Comparison of ENCODE assay signal across 8 cellular contexts in the genomic region with DNA sequence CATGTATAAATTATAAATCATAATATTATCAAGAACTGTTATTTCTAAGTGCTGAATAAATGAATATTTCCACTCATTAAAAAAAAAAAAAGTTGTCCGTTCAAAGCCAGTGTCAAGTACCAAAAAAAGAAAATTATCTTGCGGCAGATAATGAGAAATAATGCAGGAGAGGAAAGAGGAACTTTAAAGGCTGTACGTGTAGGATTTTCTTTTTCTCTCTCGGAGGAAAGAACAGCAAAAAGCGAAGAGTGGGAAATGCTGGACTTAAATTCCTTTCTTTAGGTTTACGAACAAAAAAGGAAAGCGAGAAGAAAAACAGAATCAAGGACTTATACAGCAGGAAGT. TPM values are rescaled to one million over a fixed set of nuclear protein-coding genes. Genes with fewer than 3 reads are reported as not detected.
A peak's percentile ranks its signal among the peaks of the same experiment; 100 is the strongest.
DNase-seq lines count a peak whose midpoint lies in the region; ATAC-seq and TF ChIP-seq lines count a peak whose summit lies in the region.

No MANE protein-coding gene starts in this region.

- no peak for TF ChIP-seq CTCF in left ventricle myocardium inferior (IDR thresholded peaks at IDR 0.05; ENCODE audit: borderline replicate concordance)
- no peak for TF ChIP-seq CTCF in brain (conservative IDR thresholded peaks at IDR 0.05)
- TF ChIP-seq CTCF in vagina (IDR thresholded peaks at IDR 0.05), result no peak
- no peak for TF ChIP-seq CTCF in mucosa of descending colon (IDR thresholded peaks at IDR 0.05)

- H3K9me3 ChIP-seq in left ventricle myocardium inferior (replicated peaks), result peaks cover 6% of the 10 kb centered on the region
- no peaks in the 10 kb centered on the region for H3K9me3 ChIP-seq in vagina
- H3K9me3 ChIP-seq in mucosa of descending colon, result no peaks in the 10 kb centered on the region

- H3K4me3 Mint-ChIP-seq in brain, result peak overlapping the region; percentile 85 to 91 (median 87)

- H3K27me3 ChIP-seq in left ventricle myocardium inferior (ENCODE audit: low read depth), result no peaks in the 10 kb centered on the region
- H3K27me3 ChIP-seq in mesendoderm (ENCODE audit: insufficient read depth, low read length, poor library complexity), result no peaks in the 10 kb centered on the region
- H3K27me3 ChIP-seq in vagina, result no peaks in the 10 kb centered on the region

- peak overlapping the region; percentile 87 for H4K5ac ChIP-seq in mesendoderm (ENCODE audit: low read length)

- H4K8ac ChIP-seq in mesendoderm (ENCODE audit: low read depth, low read length), result no peak overlapping the region

- H3K4me1 ChIP-seq in left ventricle myocardium inferior, result peaks cover 13% of the 10 kb centered on the region
- H3K4me1 ChIP-seq in mesendoderm (ENCODE audit: control insufficient read depth, low read depth, low read length), result peaks cover 3% of the 10 kb centered on the region
- H3K4me1 ChIP-seq in vagina, result peaks cover 20% of the 10 kb centered on the region
- peaks cover 7% of the 10 kb centered on the region for H3K4me1 ChIP-seq in mucosa of descending colon (ENCODE audit: low read depth)

- H3K36me3 ChIP-seq in left ventricle myocardium inferior (no peaks in the 10 kb centered on the region), mesendoderm (ENCODE audit: control insufficient read depth, insufficient read depth, low read length) (no peaks in the 10 kb centered on the region), vagina (no peaks in the 10 kb centered on the region), mucosa of descending colon (ENCODE audit: low read depth) (no peaks in the 10 kb centered on the region)

- H3K79me2 ChIP-seq in mesendoderm (ENCODE audit: control insufficient read depth, insufficient read depth, low read length), result no peaks in the 10 kb centered on the region

- no peak overlapping the region for H2BK15ac ChIP-seq in mesendoderm (replicated peaks; ENCODE audit: low read depth)

- H3K56ac ChIP-seq in mesendoderm (ENCODE audit: low read length), result peak overlapping the region; percentile 97

- H3K23ac ChIP-seq in mesendoderm (ENCODE audit: low read length), result no peak overlapping the region

- H3K9ac ChIP-seq in mesendoderm (ENCODE audit: low read length), result peak overlapping the region; percentile 95

- H3K27ac Mint-ChIP-seq in brain, result peak overlapping the region; percentile 90 to 99 (median 94)

- H3K4me2 ChIP-seq in mesendoderm (ENCODE audit: low read length), result peak overlapping the region; percentile 92

- H3K4ac ChIP-seq in mesendoderm (ENCODE audit: low read depth, low read length), result no peak overlapping the region

- ATAC-seq in Right ventricle myocardium superior (ENCODE audit: poor library complexity) (no peak), mucosa of descending colon (no peak)

- no peak overlapping the region for H2BK5ac ChIP-seq in mesendoderm (ENCODE audit: low read length)

- H3K4me3 ChIP-seq in left ventricle myocardium inferior, result peak overlapping the region; percentile 71
- peak overlapping the region; percentile 56 for H3K4me3 ChIP-seq in mesendoderm (ENCODE audit: low read length)
- H3K4me3 ChIP-seq in vagina, result peak overlapping the region; percentile 55 to 63
- no peak overlapping the region for H3K4me3 ChIP-seq in mucosa of descending colon

- intact Hi-C loops in left ventricle myocardium inferior (cut with micrococcal nuclease), result no loop called here
- intact Hi-C loops in Right ventricle myocardium superior (cut with DNase I), result no loop called here
- intact Hi-C loops in vagina (cut with DNase I), result no loop called here
- intact Hi-C loops in mucosa of descending colon (cut with DNase I, micrococcal nuclease), result loop anchor here in 1 of 2 donors (10.0 kb wide), 1 partner anchor 361 kb away; no protein-coding TSS in a partner anchor

- H3K27ac ChIP-seq in left ventricle myocardium inferior (replicated peaks), result peak overlapping the region; percentile 91
- peak overlapping the region; percentile 24 for H3K27ac ChIP-seq in mesendoderm (ENCODE audit: low read depth, low read length)
- H3K27ac ChIP-seq in vagina, result peak overlapping the region; percentile 87

- H3K4me1 Mint-ChIP-seq in brain, result peaks cover 15% of the 10 kb centered on the region

- no peak for DNase-seq in left ventricle myocardium inferior
- no peak for DNase-seq in Right ventricle myocardium superior
- DNase-seq in mesendoderm, result no peak
- no peak for DNase-seq in vagina (ENCODE audit: extremely low spot score in 2 of 2)
- no peak for DNase-seq in amygdala (lab: John Stamatoyannopoulos, UW)
- DNase-seq in mucosa of descending colon, result no peak
- DNase-seq in NCI-H345 (lab: John Stamatoyannopoulos, UW), result no peak

- no peak overlapping the region for H2BK120ac ChIP-seq in mesendoderm (ENCODE audit: low read depth, low read length)

- no CpG with 5 or more reads among the region's 7 CpGs for WGBS in mesendoderm (ENCODE audit: extremely low coverage, insufficient coverage, low lambda C conversion rate)

- H3K36me3 Mint-ChIP-seq in brain, result peaks cover 18% of the 10 kb centered on the region

- peaks cover 11 to 23% (median 15%) of the 10 kb centered on the region in 5 experiments for H3K9me3 Mint-ChIP-seq in brain

- no peak overlapping the region for H3K18ac ChIP-seq in mesendoderm (ENCODE audit: low read length)

- no peak for TF ChIP-seq POLR2A in vagina (IDR thresholded peaks at IDR 0.05)

- no peaks in the 10 kb centered on the region for H3K79me1 ChIP-seq in mesendoderm (ENCODE audit: low read length)

- peaks cover 3% of the 10 kb centered on the region for H3K27me3 Mint-ChIP-seq in brain

- H2AK5ac ChIP-seq in mesendoderm (ENCODE audit: low read length), result no peak overlapping the region

RNA-seq across cellular contexts. Expression of gene CCDC83, which starts 1.0 kb away (rescaled TPM):
- total RNA-seq in left ventricle myocardium inferior, result not detected
- total RNA-seq in Right ventricle myocardium superior, result not detected
- not detected for polyA plus RNA-seq in brain (ENCODE audit: insufficient read depth, low read depth, low replicate concordance)
- not detected for polyA plus RNA-seq in mesendoderm (2013, experiment 1 of 2)
- polyA plus RNA-seq in mesendoderm (2013, experiment 2 of 2), result not detected
- not detected for total RNA-seq in vagina
- total RNA-seq in mucosa of descending colon, result not detected

RNA-seq across cellular contexts. Expression of gene SYTL2, which starts 43.2 kb away (rescaled TPM):
- 3.8 TPM for total RNA-seq in left ventricle myocardium inferior
- 4.0 TPM for total RNA-seq in Right ventricle myocardium superior
- 5.1 TPM for polyA plus RNA-seq in brain (ENCODE audit: insufficient read depth, low read depth, low replicate concordance)
- polyA plus RNA-seq in mesendoderm (2013, experiment 1 of 2), result 4.9 TPM
- 5.4 TPM for polyA plus RNA-seq in mesendoderm (2013, experiment 2 of 2)
- 17.4 TPM for total RNA-seq in vagina
- total RNA-seq in mucosa of descending colon, result 100 to 1,000 TPM; 150 to 502 (median 282) TPM

Comparison
In these comparisons a context has a peak if more than half of its experiments do, and no peak if none do; other contexts are left out.
1. H3K27ac ChIP-seq: peak in every context shown above with its lines; median percentile 91 in left ventricle myocardium inferior; 87 in vagina; 24 in mesendoderm.